Comparison of ENCODE assay signal across 13 cellular contexts in genomic region chr3:66763294-66763693, GRCh38.
A peak's percentile ranks its signal among the peaks of the same experiment; 100 is the strongest.
DNase-seq lines count a peak whose midpoint lies in the region; ATAC-seq and TF ChIP-seq lines count a peak whose summit lies in the region.
"Had no signal": no experiment of that assay in that cellular context is flagged by ENCODE, and none has a peak within 500 bp of the region (broad histone marks: within the 10 kb centered on the region; RNA-seq: fewer than 3 reads in every experiment).

No MANE protein-coding gene starts in this region.

- H3K27ac Mint-ChIP-seq in activated naive CD4-positive, alpha-beta T cell treated with anti-CD3 and anti-CD28 coated beads for 36 hours: no peak overlapping the region
- H3K27ac Mint-ChIP-seq: CD8-positive, alpha-beta T cell; memory B cell had no signal

- H3K9ac ChIP-seq in PC-3 (ENCODE audit: low read length) (no peak overlapping the region), trophoblast cell (ENCODE audit: low read length) (no peak overlapping the region)
- H3K9ac ChIP-seq: KMS-11 had no signal

- H3K9me2 ChIP-seq in PC-3 (replicated peaks; ENCODE audit: low read length): no peaks in the 10 kb centered on the region

- no peak overlapping the region for H3K4me3 Mint-ChIP-seq in activated naive CD4-positive, alpha-beta T cell treated with anti-CD3 and anti-CD28 coated beads for 36 hours
- H3K4me3 Mint-ChIP-seq: CD8-positive, alpha-beta T cell; memory B cell had no signal

- no peak overlapping the region for H3K23ac ChIP-seq in trophoblast cell (ENCODE audit: low read length)

- no CpG with 5 or more reads among the region's 4 CpGs for WGBS in trophoblast cell (ENCODE audit: extremely low coverage, insufficient coverage, insufficient read length)

- no peaks in the 10 kb centered on the region for H3K9me3 ChIP-seq in PC-3 (ENCODE audit: low read length)
- no peaks in the 10 kb centered on the region for H3K9me3 ChIP-seq in trophoblast cell (ENCODE audit: insufficient read depth, low read depth, low read length)
- H3K9me3 ChIP-seq: thyroid gland had no signal

- no peaks in the 10 kb centered on the region for H3K79me2 ChIP-seq in PC-3 (ENCODE audit: low read length)
- H3K79me2 ChIP-seq in trophoblast cell (ENCODE audit: control insufficient read depth, insufficient read depth, low read length, poor library complexity): no peaks in the 10 kb centered on the region

- H2BK12ac ChIP-seq in trophoblast cell (ENCODE audit: low read length): no peak overlapping the region

- peaks cover 18% of the 10 kb centered on the region for H3K9me3 Mint-ChIP-seq in activated naive CD4-positive, alpha-beta T cell treated with anti-CD3 and anti-CD28 coated beads for 36 hours
- H3K9me3 Mint-ChIP-seq: CD8-positive, alpha-beta T cell had no signal

- H3K27me3 Mint-ChIP-seq in activated naive CD4-positive, alpha-beta T cell treated with anti-CD3 and anti-CD28 coated beads for 36 hours (ENCODE audit: low read depth): no peaks in the 10 kb centered on the region
- H3K27me3 Mint-ChIP-seq: memory B cell had no signal

- intact Hi-C loops in PC-3 (cut with micrococcal nuclease): no loop called here
- intact Hi-C loops in activated naive CD4-positive, alpha-beta T cell treated with anti-CD3 and anti-CD28 coated beads for 36 hours (cut with micrococcal nuclease): no loop called here

- POLR2A ChIA-PET in PC-3 (lab: Charles Lee; ENCODE audit: unreplicated experiment): no interaction called here

- no peaks in the 10 kb centered on the region for H3K27me3 ChIP-seq in PC-3 (ENCODE audit: low read length)
- no peaks in the 10 kb centered on the region for H3K27me3 ChIP-seq in trophoblast cell (ENCODE audit: insufficient read depth, low read length)
- H3K27me3 ChIP-seq: heart right ventricle, thyroid gland had no signal

- no peak for TF ChIP-seq CTCF in C4-2B (conservative IDR thresholded peaks at IDR 0.05)
- no peak for TF ChIP-seq CTCF in PC-3 (conservative IDR thresholded peaks at IDR 0.05; ENCODE audit: low read depth, low read length)

- no peaks in the 10 kb centered on the region for H3K4me1 Mint-ChIP-seq in activated naive CD4-positive, alpha-beta T cell treated with anti-CD3 and anti-CD28 coated beads for 36 hours (ENCODE audit: low read depth)
- H3K4me1 Mint-ChIP-seq: memory B cell had no signal

- H3F3A ChIP-seq in PC-3 (ENCODE audit: low read length, unreplicated experiment): no peaks in the 10 kb centered on the region

- no peak overlapping the region for H4K8ac ChIP-seq in trophoblast cell (ENCODE audit: low read depth, low read length)

- no TSS peak for BruUV-seq in PC-3 (replicated peaks; lab: Mats Ljungman, UMichigan)

- H3K4me2 ChIP-seq in PC-3 (ENCODE audit: low read length) (no peak overlapping the region), trophoblast cell (ENCODE audit: low read length) (no peak overlapping the region)
- H3K4me2 ChIP-seq: KMS-11 had no signal

- no peak overlapping the region for H4K91ac ChIP-seq in trophoblast cell (ENCODE audit: low read depth, low read length)

- H3K4ac ChIP-seq in trophoblast cell (ENCODE audit: low read depth, low read length): no peak overlapping the region

- H3K18ac ChIP-seq in trophoblast cell (ENCODE audit: low read length): no peak overlapping the region

- H3K27ac ChIP-seq in C4-2B (peak overlapping the region; percentile 65; the same call in 1 of the 2 replicates), PC-3 (ENCODE audit: low read length) (peak overlapping the region; percentile 29; the same call in 1 of the 2 replicates), epithelial cell of prostate (no peak overlapping the region), trophoblast cell (ENCODE audit: low read depth, low read length) (no peak overlapping the region)
- H3K27ac ChIP-seq: heart right ventricle, KMS-11, thyroid gland had no signal

- H2AFZ ChIP-seq in PC-3 (ENCODE audit: low read length) (no peak overlapping the region), trophoblast cell (ENCODE audit: insufficient read depth, low read length, poor library complexity) (no peak overlapping the region)

- no peak overlapping the region for H2BK5ac ChIP-seq in trophoblast cell (ENCODE audit: low read depth, low read length, poor library complexity)

- H3K4me3 ChIP-seq in PC-3 (ENCODE audit: low read length) (no peak overlapping the region), trophoblast cell (ENCODE audit: low read depth, low read length) (no peak overlapping the region)
- H3K4me3 ChIP-seq: heart right ventricle, thyroid gland had no signal

- no peaks in the 10 kb centered on the region for H3K36me3 ChIP-seq in PC-3 (ENCODE audit: low read depth, low read length)
- no peaks in the 10 kb centered on the region for H3K36me3 ChIP-seq in trophoblast cell (ENCODE audit: control insufficient read depth in 1 of 2, insufficient read depth in 2 of 2, low read length in 2 of 2)
- H3K36me3 ChIP-seq: heart right ventricle, thyroid gland had no signal

- DNase-seq in PC-3 (peak; percentile 82), epithelial cell of prostate (ENCODE audit: low read depth, low spot score) (peak; percentile 87), trophoblast cell (peak; percentile 53 to 91), MV-4-11 (lab: John Stamatoyannopoulos, UW) (no peak), D341Med (ENCODE audit: low spot score) (no peak)
- DNase-seq in activated naive CD4-positive, alpha-beta T cell treated with anti-CD3 and anti-CD28 coated beads for 36 hours: no peak
- DNase-seq: CD8-positive, alpha-beta T cell; heart right ventricle; thyroid gland had no signal

- no peak overlapping the region for H2AK5ac ChIP-seq in trophoblast cell (ENCODE audit: low read length)

- ATAC-seq in PC-3: no peak
- ATAC-seq in GM21619 (IDR thresholded peaks at IDR 0.05; ENCODE audit: unreplicated experiment): no peak
- ATAC-seq: CD8-positive, alpha-beta T cell had no signal

- H3K79me1 ChIP-seq in trophoblast cell (ENCODE audit: low read length): no peaks in the 10 kb centered on the region

- H3K4me1 ChIP-seq in PC-3 (ENCODE audit: insufficient read depth, low read length): peaks cover 6% of the 10 kb centered on the region
- no peaks in the 10 kb centered on the region for H3K4me1 ChIP-seq in trophoblast cell (ENCODE audit: control insufficient read depth in 1 of 2, insufficient read depth in 2 of 2, low read length in 2 of 2)
- H3K4me1 ChIP-seq: heart right ventricle, thyroid gland had no signal

- no peaks in the 10 kb centered on the region for H3K36me3 Mint-ChIP-seq in activated naive CD4-positive, alpha-beta T cell treated with anti-CD3 and anti-CD28 coated beads for 36 hours (ENCODE audit: low read depth)
- H3K36me3 Mint-ChIP-seq: CD8-positive, alpha-beta T cell; memory B cell had no signal

- no peaks in the 10 kb centered on the region for H4K20me1 ChIP-seq in PC-3 (ENCODE audit: low read length)

- H2BK120ac ChIP-seq in trophoblast cell (ENCODE audit: insufficient read depth, low read length, poor library complexity): no peak overlapping the region

- no peak overlapping the region for H3K14ac ChIP-seq in trophoblast cell (ENCODE audit: low read length)

- H4K12ac ChIP-seq in trophoblast cell (ENCODE audit: low read depth, low read length): no peak overlapping the region

- CTCF ChIA-PET in PC-3 (lab: Charles Lee): no interaction called here
- CTCF ChIA-PET in activated naive CD4-positive, alpha-beta T cell treated with anti-CD3 and anti-CD28 coated beads for 36 hours (lab: Charles Lee): interaction anchor here (0.6 to 1.6 kb wide), 2 partner anchors 12 to 120 kb away, joined by 4 read pairs; no protein-coding TSS in a partner anchor

Comparison
In these comparisons a context has a peak if more than half of its experiments do, and no peak if none do; other contexts are left out.
1. H3K27ac ChIP-seq: peak in C4-2B (single experiment) and PC-3 (single experiment); none in epithelial cell of prostate (single experiment) and trophoblast cell (single experiment).
2. DNase-seq: peak in PC-3 (single experiment), epithelial cell of prostate (single experiment) and trophoblast cell (2 of 2); none in MV-4-11 (single experiment), D341Med (single experiment) and activated naive CD4-positive, alpha-beta T cell treated with anti-CD3 and anti-CD28 coated beads for 36 hours (single experiment).